7 cellular contexts compared by ENCODE assay signal in the genomic region with DNA sequence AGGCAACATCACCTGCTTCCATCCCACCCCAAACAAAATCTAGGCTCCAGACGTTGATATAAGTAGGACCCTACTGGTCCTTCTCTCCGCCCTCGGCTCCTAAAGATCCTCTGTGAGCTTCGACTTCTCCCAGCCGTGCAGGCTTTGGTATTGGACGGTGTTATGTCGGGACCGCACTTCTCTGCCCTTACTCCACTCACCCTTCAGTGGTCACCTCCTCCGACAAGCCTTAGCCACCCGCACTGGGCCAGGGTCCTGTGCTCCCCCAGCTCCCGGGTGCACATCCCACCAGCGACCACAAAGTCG. TPM values are rescaled to one million over a fixed set of nuclear protein-coding genes. Genes with fewer than 3 reads are reported as not detected.
DNase-seq lines count a peak whose midpoint lies in the region; ATAC-seq lines count a peak whose summit lies in the region.

No MANE protein-coding gene starts in this region.

- no peak for DNase-seq in activated naive CD4-positive, alpha-beta T cell treated with anti-CD3 and anti-CD28 coated beads, Interleukin-2, amount 50 U/mL, for 72 hours (ENCODE audit: low spot score in 2 of 2)
- no peak for DNase-seq in stimulated activated naive CD8-positive, alpha-beta T cell treated with anti-CD3 and anti-CD28 coated beads, Interleukin-15, amount 100 ng/mL, for 72 hours
- DNase-seq in middle frontal gyrus (ENCODE audit: extremely low spot score, low spot score), result no peak
- no peak for DNase-seq in GOT3 (lab: John Stamatoyannopoulos, UW)
- no peak for DNase-seq in stimulated activated CD4-positive, alpha-beta T cell treated with anti-CD3 and anti-CD28 coated beads, Interleukin-12 subunit alpha, Interleukin-12 subunit beta, amount 100 ng/mL, for 4 hours

- ATAC-seq in activated naive CD4-positive, alpha-beta T cell treated with anti-CD3 and anti-CD28 coated beads, Interleukin-2, amount 50 U/mL, for 72 hours, result no peak
- ATAC-seq in stimulated activated naive CD8-positive, alpha-beta T cell treated with anti-CD3 and anti-CD28 coated beads, Interleukin-15, amount 100 ng/mL, for 72 hours, result no peak

- peak overlapping the region; percentile 95 to 99 for H3K27ac Mint-ChIP-seq in activated naive CD4-positive, alpha-beta T cell treated with anti-CD3 and anti-CD28 coated beads, Interleukin-2, amount 50 U/mL, for 72 hours
- peak overlapping the region; percentile 87 to 97 for H3K27ac Mint-ChIP-seq in stimulated activated naive CD8-positive, alpha-beta T cell treated with anti-CD3 and anti-CD28 coated beads, Interleukin-15, amount 100 ng/mL, for 72 hours

- H3K36me3 Mint-ChIP-seq in activated naive CD4-positive, alpha-beta T cell treated with anti-CD3 and anti-CD28 coated beads, Interleukin-2, amount 50 U/mL, for 72 hours, result peaks cover 34 to 40% of the 10 kb centered on the region in 2 donors

- H3K4me1 ChIP-seq in HUES6 (ENCODE audit: control insufficient read depth, insufficient read depth, low read length), result peaks cover 18% of the 10 kb centered on the region

- peaks cover 51% of the 10 kb centered on the region for H3K4me1 Mint-ChIP-seq in stimulated activated naive CD8-positive, alpha-beta T cell treated with anti-CD3 and anti-CD28 coated beads, Interleukin-15, amount 100 ng/mL, for 72 hours

- H3K9me3 ChIP-seq in HUES6 (ENCODE audit: control insufficient read depth, insufficient read depth, low read depth, low read length), result no peaks in the 10 kb centered on the region

- peak overlapping the region; percentile 50 for H3K9ac ChIP-seq in HUES6 (ENCODE audit: low read length)

- no peak overlapping the region for H3K27ac ChIP-seq in HUES6 (ENCODE audit: low read depth, low read length)

- peak overlapping the region; percentile 93 for H3K4me3 ChIP-seq in HUES6 (ENCODE audit: low read depth, low read length)
- peak overlapping the region; percentile 83 for H3K4me3 ChIP-seq in iPS-11a (ENCODE audit: low read depth, low read length)

- H3K27me3 Mint-ChIP-seq in stimulated activated naive CD8-positive, alpha-beta T cell treated with anti-CD3 and anti-CD28 coated beads, Interleukin-15, amount 100 ng/mL, for 72 hours, result no peaks in the 10 kb centered on the region

- H3K4me3 Mint-ChIP-seq in stimulated activated naive CD8-positive, alpha-beta T cell treated with anti-CD3 and anti-CD28 coated beads, Interleukin-15, amount 100 ng/mL, for 72 hours, result peak overlapping the region; percentile 98 to 99

- no peaks in the 10 kb centered on the region for H3K9me3 Mint-ChIP-seq in activated naive CD4-positive, alpha-beta T cell treated with anti-CD3 and anti-CD28 coated beads, Interleukin-2, amount 50 U/mL, for 72 hours
- no peaks in the 10 kb centered on the region for H3K9me3 Mint-ChIP-seq in stimulated activated naive CD8-positive, alpha-beta T cell treated with anti-CD3 and anti-CD28 coated beads, Interleukin-15, amount 100 ng/mL, for 72 hours

- H3K36me3 ChIP-seq in HUES6 (ENCODE audit: control insufficient read depth, insufficient read depth, low read length), result peaks cover 18% of the 10 kb centered on the region

- no peaks in the 10 kb centered on the region for H3K27me3 ChIP-seq in HUES6 (ENCODE audit: control insufficient read depth, insufficient read depth, low read length)

RNA-seq across cellular contexts. Expression of a gene that starts 1.6 kb away (rescaled TPM):
- total RNA-seq in activated naive CD4-positive, alpha-beta T cell treated with anti-CD3 and anti-CD28 coated beads, Interleukin-2, amount 50 U/mL, for 72 hours, result 100 to 1,000 TPM; 156 to 215 TPM

RNA-seq across cellular contexts. Expression of a gene that starts 3.4 kb away (rescaled TPM):
- total RNA-seq in activated naive CD4-positive, alpha-beta T cell treated with anti-CD3 and anti-CD28 coated beads, Interleukin-2, amount 50 U/mL, for 72 hours, result 1 to 10 TPM; 1.8 to 3.8 TPM

RNA-seq across cellular contexts. Expression of a gene that starts 8.9 kb away (rescaled TPM):
- total RNA-seq in activated naive CD4-positive, alpha-beta T cell treated with anti-CD3 and anti-CD28 coated beads, Interleukin-2, amount 50 U/mL, for 72 hours, result 10 to 100 TPM; 15.7 to 32.5 TPM

RNA-seq across cellular contexts. Expression of a gene that starts 33.4 kb away (rescaled TPM):
- total RNA-seq in activated naive CD4-positive, alpha-beta T cell treated with anti-CD3 and anti-CD28 coated beads, Interleukin-2, amount 50 U/mL, for 72 hours, result 10 to 100 TPM; 37.2 to 64.0 TPM

RNA-seq across cellular contexts. Expression of a gene that starts 42.0 kb away (rescaled TPM):
- total RNA-seq in activated naive CD4-positive, alpha-beta T cell treated with anti-CD3 and anti-CD28 coated beads, Interleukin-2, amount 50 U/mL, for 72 hours, result 10 to 100 TPM in 1 of 2 donors, 1 to 10 TPM in 1; 3.5 to 11.6 TPM
